In genomic region chr1:236058141-236058626, GRCh38 we compare ENCODE assay signal across 8 cellular contexts. TPM values are rescaled to one million over a fixed set of nuclear protein-coding genes. Genes with fewer than 3 reads are reported as not detected.
DNase-seq lines count a peak whose midpoint lies in the region; ATAC-seq and TF ChIP-seq lines count a peak whose summit lies in the region.

No MANE protein-coding gene starts in this region.

- peaks cover 4% of the 10 kb centered on the region for H3K4me1 Mint-ChIP-seq in activated naive CD4-positive, alpha-beta T cell treated with anti-CD3 and anti-CD28 coated beads, Interleukin-2, amount 10 ng/mL, durations not matched to agents 7 days and 5 days

- intact Hi-C loops in left cardiac atrium (cut with DNase I), result loop anchor here in 1 of 2 donors (10.0 kb wide), 1 partner anchor 53 kb away; no protein-coding TSS in a partner anchor
- intact Hi-C loops in Right ventricle myocardium superior (cut with DNase I), result no loop called here
- intact Hi-C loops in uterus (cut with DNase I; ENCODE audit: low total_unique reads), result no loop called here

- no peaks in the 10 kb centered on the region for H3K36me3 ChIP-seq in uterus

- H3K27ac Mint-ChIP-seq in activated naive CD4-positive, alpha-beta T cell treated with anti-CD3 and anti-CD28 coated beads, Interleukin-2, amount 10 ng/mL, durations not matched to agents 7 days and 5 days, result no peak overlapping the region

- no peaks in the 10 kb centered on the region for H3K9me3 ChIP-seq in uterus

- CTCF ChIA-PET in activated naive CD4-positive, alpha-beta T cell treated with anti-CD3 and anti-CD28 coated beads, Interleukin-2, amount 10 ng/mL, durations not matched to agents 7 days and 5 days (lab: Charles Lee), result no interaction called here

- TF ChIP-seq CTCF in uterus (IDR thresholded peaks at IDR 0.05), result no peak

- DNase-seq in left cardiac atrium, result no peak
- no peak for DNase-seq in Right ventricle myocardium superior
- peak; percentile 76 for DNase-seq in fibroblast of peridontal ligament (ENCODE audit: extremely low read depth)
- no peak for DNase-seq in uterus
- no peak for DNase-seq in DMS53 treated with DMSO at 0.1 percent for 48 hours (lab: John Stamatoyannopoulos, UW; ENCODE audit: unreplicated experiment)
- DNase-seq in activated naive CD4-positive, alpha-beta T cell treated with anti-CD3 and anti-CD28 coated beads, Interleukin-2, amount 10 ng/mL, durations not matched to agents 7 days and 5 days, result no peak
- DNase-seq in activated gamma-delta T cell (lab: John Stamatoyannopoulos, UW), result no peak

- H3K4me3 ChIP-seq in uterus, result peak overlapping the region in 1 of 2 donors; percentile 15

- peak overlapping the region; percentile 29 to 91 for H3K27ac ChIP-seq in uterus

- no peak overlapping the region for H3K4me3 Mint-ChIP-seq in activated naive CD4-positive, alpha-beta T cell treated with anti-CD3 and anti-CD28 coated beads, Interleukin-2, amount 10 ng/mL, durations not matched to agents 7 days and 5 days

- H3K36me3 Mint-ChIP-seq in activated naive CD4-positive, alpha-beta T cell treated with anti-CD3 and anti-CD28 coated beads, Interleukin-2, amount 10 ng/mL, durations not matched to agents 7 days and 5 days, result no peaks in the 10 kb centered on the region

- H3K4me1 ChIP-seq in uterus, result no peaks in the 10 kb centered on the region

- H3K9me3 Mint-ChIP-seq in activated naive CD4-positive, alpha-beta T cell treated with anti-CD3 and anti-CD28 coated beads, Interleukin-2, amount 10 ng/mL, durations not matched to agents 7 days and 5 days, result no peaks in the 10 kb centered on the region

- TF ChIP-seq POLR2A in uterus (IDR thresholded peaks at IDR 0.05), result no peak

- ATAC-seq in left cardiac atrium (peak; percentile 11 to 32), Right ventricle myocardium superior (ENCODE audit: poor library complexity) (no peak), HG03280 (IDR thresholded peaks at IDR 0.05; ENCODE audit: unreplicated experiment) (peak; percentile 60)

- H3K27me3 Mint-ChIP-seq in activated naive CD4-positive, alpha-beta T cell treated with anti-CD3 and anti-CD28 coated beads, Interleukin-2, amount 10 ng/mL, durations not matched to agents 7 days and 5 days, result peaks cover 46% of the 10 kb centered on the region

- H3K27me3 ChIP-seq in uterus, result no peaks in the 10 kb centered on the region

RNA-seq across cellular contexts. Expression of gene NID1, which starts 6.7 kb away (rescaled TPM):
- total RNA-seq in left cardiac atrium, result 10 to 100 TPM; 70.6 to 86.8 TPM
- 51.2 TPM for total RNA-seq in Right ventricle myocardium superior
- 100 to 1,000 TPM in 3 of 4 donors, 10 to 100 TPM in 1; 70.7 to 252 (median 184) TPM for total RNA-seq in uterus
